14 cellular contexts compared by ENCODE assay signal in the genomic region with DNA sequence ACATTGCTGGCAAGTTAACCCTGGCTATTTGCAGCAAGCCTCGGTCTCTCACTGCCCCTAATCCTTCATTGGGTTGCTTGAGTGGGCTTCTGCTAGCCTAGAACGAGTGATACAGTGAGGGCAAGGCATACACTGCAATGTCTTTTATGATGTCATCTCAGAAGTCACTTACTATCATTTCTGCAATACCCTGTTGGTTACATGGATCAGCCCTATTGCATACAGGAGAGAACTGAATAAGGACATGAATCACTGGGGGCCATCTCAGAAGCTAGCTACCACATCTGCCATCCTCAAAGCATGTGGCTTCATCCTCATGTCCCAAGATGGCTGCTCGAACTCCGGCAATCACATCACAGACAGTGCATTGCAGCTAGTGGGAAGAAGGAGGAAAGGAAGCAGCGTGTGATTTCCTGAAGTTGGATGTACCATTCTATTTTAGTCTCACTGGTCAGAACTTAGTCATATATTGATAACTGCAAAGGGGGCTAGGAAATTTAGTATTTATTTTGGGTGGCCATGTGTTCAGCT. TPM values are rescaled to one million over a fixed set of nuclear protein-coding genes. Genes with fewer than 3 reads are reported as not detected.
DNase-seq lines count a peak whose midpoint lies in the region; ATAC-seq and TF ChIP-seq lines count a peak whose summit lies in the region.
"Had no signal": no experiment of that assay in that cellular context is flagged by ENCODE, and none has a peak within 500 bp of the region (broad histone marks: within the 10 kb centered on the region; RNA-seq: fewer than 3 reads in every experiment).

No MANE protein-coding gene starts in this region.

- no peak overlapping the region for H3K4me3 Mint-ChIP-seq in activated CD8-positive, alpha-beta T cell treated with anti-CD3 and anti-CD28 coated beads for 36 hours
- H3K4me3 Mint-ChIP-seq in activated CD8-positive, alpha-beta T cell treated with anti-CD3 and anti-CD28 coated beads, Interleukin-2, amount 10 ng/mL, durations not matched to agents 7 days and 5 days = no peak overlapping the region
- H3K4me3 Mint-ChIP-seq in GM23338 = no peak overlapping the region
- no peak overlapping the region for H3K4me3 Mint-ChIP-seq in activated T-helper 17 cell treated with anti-CD3 and anti-CD28 coated beads, Interleukin-2, amount 50 U/mL, for 72 hours
- no peak overlapping the region for H3K4me3 Mint-ChIP-seq in stimulated activated effector memory CD8-positive, alpha-beta T cell treated with anti-CD3 and anti-CD28 coated beads, Interleukin-12 subunit alpha, Interleukin-12 subunit beta, amount 100 ng/mL, for 72 hours
- H3K4me3 Mint-ChIP-seq: CD4-positive, alpha-beta T cell had no signal

- H3K4me3 ChIP-seq in GM23338 (no peak overlapping the region), PC-3 (ENCODE audit: low read length) (no peak overlapping the region)

- no peak overlapping the region for H3K9ac ChIP-seq in PC-3 (ENCODE audit: low read length)
- H3K9ac ChIP-seq: KMS-11 had no signal

- ATAC-seq in activated CD8-positive, alpha-beta T cell treated with anti-CD3 and anti-CD28 coated beads for 36 hours = peak; percentile 27
- no peak for ATAC-seq in activated CD8-positive, alpha-beta T cell treated with anti-CD3 and anti-CD28 coated beads, Interleukin-2, amount 10 ng/mL, durations not matched to agents 7 days and 5 days
- no peak for ATAC-seq in GM23338
- ATAC-seq in activated T-helper 17 cell treated with anti-CD3 and anti-CD28 coated beads, Interleukin-2, amount 50 U/mL, for 72 hours (replicated peaks) = peak; percentile 19
- ATAC-seq in stimulated activated effector memory CD8-positive, alpha-beta T cell treated with anti-CD3 and anti-CD28 coated beads, Interleukin-12 subunit alpha, Interleukin-12 subunit beta, amount 100 ng/mL, for 72 hours = peak; percentile 71
- no peak for ATAC-seq in HG02973 (IDR thresholded peaks at IDR 0.05; ENCODE audit: unreplicated experiment)
- ATAC-seq in PC-3 = no peak

- no peaks in the 10 kb centered on the region for H3K36me3 ChIP-seq in GM23338 (ENCODE audit: insufficient read depth)
- H3K36me3 ChIP-seq in PC-3 (ENCODE audit: low read depth, low read length) = no peaks in the 10 kb centered on the region

- BruUV-seq in PC-3 (replicated peaks; lab: Mats Ljungman, UMichigan) = no TSS peak

- CTCF ChIA-PET in activated CD8-positive, alpha-beta T cell treated with anti-CD3 and anti-CD28 coated beads for 36 hours (lab: Charles Lee) = no interaction called here
- CTCF ChIA-PET in activated CD8-positive, alpha-beta T cell treated with anti-CD3 and anti-CD28 coated beads, Interleukin-2, amount 10 ng/mL, durations not matched to agents 7 days and 5 days (lab: Charles Lee) = no interaction called here
- CTCF ChIA-PET in PC-3 (lab: Charles Lee) = no interaction called here

- H3K9me3 Mint-ChIP-seq in activated CD8-positive, alpha-beta T cell treated with anti-CD3 and anti-CD28 coated beads for 36 hours = no peaks in the 10 kb centered on the region
- H3K9me3 Mint-ChIP-seq in activated CD8-positive, alpha-beta T cell treated with anti-CD3 and anti-CD28 coated beads, Interleukin-2, amount 10 ng/mL, durations not matched to agents 7 days and 5 days (ENCODE audit: insufficient read depth) = no peaks in the 10 kb centered on the region
- no peaks in the 10 kb centered on the region; the same call in 2 of the 3 replicates for H3K9me3 Mint-ChIP-seq in GM23338
- H3K9me3 Mint-ChIP-seq in activated T-helper 17 cell treated with anti-CD3 and anti-CD28 coated beads, Interleukin-2, amount 50 U/mL, for 72 hours = no peaks in the 10 kb centered on the region
- H3K9me3 Mint-ChIP-seq in stimulated activated effector memory CD8-positive, alpha-beta T cell treated with anti-CD3 and anti-CD28 coated beads, Interleukin-12 subunit alpha, Interleukin-12 subunit beta, amount 100 ng/mL, for 72 hours = no peaks in the 10 kb centered on the region
- H3K9me3 Mint-ChIP-seq: CD4-positive, alpha-beta T cell had no signal

- no peaks in the 10 kb centered on the region for H3K4me1 Mint-ChIP-seq in activated CD8-positive, alpha-beta T cell treated with anti-CD3 and anti-CD28 coated beads for 36 hours (ENCODE audit: low read depth)
- H3K4me1 Mint-ChIP-seq in activated CD8-positive, alpha-beta T cell treated with anti-CD3 and anti-CD28 coated beads, Interleukin-2, amount 10 ng/mL, durations not matched to agents 7 days and 5 days (ENCODE audit: low read depth) = no peaks in the 10 kb centered on the region
- H3K4me1 Mint-ChIP-seq in GM23338 = peaks cover 23% of the 10 kb centered on the region
- H3K4me1 Mint-ChIP-seq in activated T-helper 17 cell treated with anti-CD3 and anti-CD28 coated beads, Interleukin-2, amount 50 U/mL, for 72 hours = no peaks in the 10 kb centered on the region
- no peaks in the 10 kb centered on the region for H3K4me1 Mint-ChIP-seq in stimulated activated effector memory CD8-positive, alpha-beta T cell treated with anti-CD3 and anti-CD28 coated beads, Interleukin-12 subunit alpha, Interleukin-12 subunit beta, amount 100 ng/mL, for 72 hours

- H3K9me2 ChIP-seq in GM23338 (ENCODE audit: insufficient read depth) (peaks cover 3% of the 10 kb centered on the region; the same call in 1 of the 2 replicates), PC-3 (replicated peaks; ENCODE audit: low read length) (no peaks in the 10 kb centered on the region)

- H3K27me3 ChIP-seq in GM23338 (ENCODE audit: insufficient read depth) (no peaks in the 10 kb centered on the region), PC-3 (ENCODE audit: low read length) (no peaks in the 10 kb centered on the region)

- H3K79me2 ChIP-seq in GM23338 (replicated peaks; ENCODE audit: insufficient read depth) = no peaks in the 10 kb centered on the region
- H3K79me2 ChIP-seq in PC-3 (ENCODE audit: low read length) = no peaks in the 10 kb centered on the region

- H3K36me3 Mint-ChIP-seq in activated CD8-positive, alpha-beta T cell treated with anti-CD3 and anti-CD28 coated beads for 36 hours (ENCODE audit: low read depth) = no peaks in the 10 kb centered on the region
- no peaks in the 10 kb centered on the region for H3K36me3 Mint-ChIP-seq in activated CD8-positive, alpha-beta T cell treated with anti-CD3 and anti-CD28 coated beads, Interleukin-2, amount 10 ng/mL, durations not matched to agents 7 days and 5 days (ENCODE audit: low read depth)
- H3K36me3 Mint-ChIP-seq in GM23338 (ENCODE audit: low read depth) = peaks cover 18% of the 10 kb centered on the region
- no peaks in the 10 kb centered on the region for H3K36me3 Mint-ChIP-seq in activated T-helper 17 cell treated with anti-CD3 and anti-CD28 coated beads, Interleukin-2, amount 50 U/mL, for 72 hours (ENCODE audit: low read depth)
- H3K36me3 Mint-ChIP-seq in stimulated activated effector memory CD8-positive, alpha-beta T cell treated with anti-CD3 and anti-CD28 coated beads, Interleukin-12 subunit alpha, Interleukin-12 subunit beta, amount 100 ng/mL, for 72 hours = no peaks in the 10 kb centered on the region

- no peaks in the 10 kb centered on the region for H3K27me3 Mint-ChIP-seq in activated CD8-positive, alpha-beta T cell treated with anti-CD3 and anti-CD28 coated beads for 36 hours
- no peaks in the 10 kb centered on the region for H3K27me3 Mint-ChIP-seq in activated CD8-positive, alpha-beta T cell treated with anti-CD3 and anti-CD28 coated beads, Interleukin-2, amount 10 ng/mL, durations not matched to agents 7 days and 5 days (ENCODE audit: low read depth)
- peaks cover 13% of the 10 kb centered on the region for H3K27me3 Mint-ChIP-seq in GM23338 (ENCODE audit: insufficient read depth, low read depth, poor library complexity)
- no peaks in the 10 kb centered on the region for H3K27me3 Mint-ChIP-seq in activated T-helper 17 cell treated with anti-CD3 and anti-CD28 coated beads, Interleukin-2, amount 50 U/mL, for 72 hours
- H3K27me3 Mint-ChIP-seq: CD4-positive, alpha-beta T cell had no signal

- H3K9me3 ChIP-seq in PC-3 (ENCODE audit: low read length) = no peaks in the 10 kb centered on the region

- H2AFZ ChIP-seq in GM23338 = no peak overlapping the region
- no peak overlapping the region for H2AFZ ChIP-seq in PC-3 (ENCODE audit: low read length)

- no peaks in the 10 kb centered on the region for H3F3A ChIP-seq in GM23338 (replicated peaks; ENCODE audit: low read depth)
- no peaks in the 10 kb centered on the region for H3F3A ChIP-seq in PC-3 (ENCODE audit: low read length, unreplicated experiment)

- no peaks in the 10 kb centered on the region for H4K20me1 ChIP-seq in GM23338 (replicated peaks; ENCODE audit: insufficient read depth)
- H4K20me1 ChIP-seq in PC-3 (ENCODE audit: low read length) = no peaks in the 10 kb centered on the region

- intact Hi-C loops in activated CD8-positive, alpha-beta T cell treated with anti-CD3 and anti-CD28 coated beads for 36 hours (cut with micrococcal nuclease) = no loop called here
- intact Hi-C loops in PC-3 (cut with micrococcal nuclease) = no loop called here

- no peak for DNase-seq in activated CD8-positive, alpha-beta T cell treated with anti-CD3 and anti-CD28 coated beads for 36 hours
- no peak for DNase-seq in activated CD8-positive, alpha-beta T cell treated with anti-CD3 and anti-CD28 coated beads, Interleukin-2, amount 10 ng/mL, durations not matched to agents 7 days and 5 days
- DNase-seq in GM23338 (ENCODE audit: low spot score) = no peak
- DNase-seq in stimulated activated effector memory CD8-positive, alpha-beta T cell treated with anti-CD3 and anti-CD28 coated beads, Interleukin-12 subunit alpha, Interleukin-12 subunit beta, amount 100 ng/mL, for 72 hours (ENCODE audit: low spot score in 2 of 2) = no peak
- no peak for DNase-seq in PC-3
- no peak for DNase-seq in HK-2 (ENCODE audit: unreplicated experiment)
- DNase-seq: CD4-positive, alpha-beta T cell; DMS79; NCI-H187 treated with DMSO at 0.1 percent for 48 hours; NCI-H510A; SHP77 had no signal

- H3K4me2 ChIP-seq in GM23338 (no peak overlapping the region), PC-3 (ENCODE audit: low read length) (no peak overlapping the region)
- H3K4me2 ChIP-seq: KMS-11 had no signal

- H3K27ac Mint-ChIP-seq in activated CD8-positive, alpha-beta T cell treated with anti-CD3 and anti-CD28 coated beads for 36 hours = no peak overlapping the region
- H3K27ac Mint-ChIP-seq in activated CD8-positive, alpha-beta T cell treated with anti-CD3 and anti-CD28 coated beads, Interleukin-2, amount 10 ng/mL, durations not matched to agents 7 days and 5 days = no peak overlapping the region
- 0 out of 2 replicates have a peak overlapping the region, but pooled peaks have one; percentile 30 for H3K27ac Mint-ChIP-seq in GM23338
- no peak overlapping the region for H3K27ac Mint-ChIP-seq in activated T-helper 17 cell treated with anti-CD3 and anti-CD28 coated beads, Interleukin-2, amount 50 U/mL, for 72 hours
- H3K27ac Mint-ChIP-seq in stimulated activated effector memory CD8-positive, alpha-beta T cell treated with anti-CD3 and anti-CD28 coated beads, Interleukin-12 subunit alpha, Interleukin-12 subunit beta, amount 100 ng/mL, for 72 hours = no peak overlapping the region
- H3K27ac Mint-ChIP-seq: CD4-positive, alpha-beta T cell had no signal

- POLR2A ChIA-PET in activated CD8-positive, alpha-beta T cell treated with anti-CD3 and anti-CD28 coated beads for 36 hours (lab: Charles Lee) = no interaction called here
- POLR2A ChIA-PET in activated CD8-positive, alpha-beta T cell treated with anti-CD3 and anti-CD28 coated beads, Interleukin-2, amount 10 ng/mL, durations not matched to agents 7 days and 5 days (lab: Charles Lee) = no interaction called here
- POLR2A ChIA-PET in PC-3 (lab: Charles Lee; ENCODE audit: unreplicated experiment) = interaction anchor here (0.6 kb wide), 1 partner anchor 34 kb away, joined by 3 read pairs; a partner anchor contains a TSS

- H3K27ac ChIP-seq in GM23338 (ENCODE audit: low read depth) = no peak overlapping the region
- H3K27ac ChIP-seq in PC-3 (ENCODE audit: low read length) = no peak overlapping the region
- H3K27ac ChIP-seq: KMS-11 had no signal

- H3K4me1 ChIP-seq in GM23338 (ENCODE audit: insufficient read depth) = peaks cover 15% of the 10 kb centered on the region
- peaks cover 4% of the 10 kb centered on the region; the same call in 1 of the 2 replicates for H3K4me1 ChIP-seq in PC-3 (ENCODE audit: insufficient read depth, low read length)

- TF ChIP-seq CTCF in activated CD8-positive, alpha-beta T cell treated with anti-CD3 and anti-CD28 coated beads for 36 hours (IDR thresholded peaks at IDR 0.05) = no peak
- no peak for TF ChIP-seq CTCF in GM23338 (conservative IDR thresholded peaks at IDR 0.05; ENCODE audit: low read depth in 2 of 2)
- TF ChIP-seq CTCF in PC-3 (conservative IDR thresholded peaks at IDR 0.05; ENCODE audit: low read depth, low read length) = no peak

RNA-seq across cellular contexts. Expression of a gene that starts 33.3 kb away (rescaled TPM):
- 10 to 100 TPM; 38.2 to 41.1 TPM for total RNA-seq in activated CD8-positive, alpha-beta T cell treated with anti-CD3 and anti-CD28 coated beads for 36 hours
- total RNA-seq in activated CD8-positive, alpha-beta T cell treated with anti-CD3 and anti-CD28 coated beads, Interleukin-2, amount 10 ng/mL, durations not matched to agents 7 days and 5 days = 10 to 100 TPM; 31.3 to 32.5 TPM
- 51.4 and 53.5 TPM in 2 replicates for total RNA-seq in GM23338 (2014; rRNA removed; shearing (Covaris generic))
- 72.5 and 79.5 TPM in 2 replicates for polyA plus RNA-seq in GM23338 (2016; fragmentation: Nextera tagmentation; extraction: Ambion mirVana)
- 10 to 100 TPM in 1 of 2 donors, 1 to 10 TPM in 1; 8.9 to 23.0 TPM for total RNA-seq in activated T-helper 17 cell treated with anti-CD3 and anti-CD28 coated beads, Interleukin-2, amount 50 U/mL, for 72 hours
- 29.7 and 38.2 TPM in 2 replicates for total RNA-seq in PC-3 (2014; rRNA removed)

Comparison
In these comparisons a context has a peak if more than half of its experiments do, and no peak if none do; other contexts are left out.
1. ATAC-seq: peak in activated CD8-positive, alpha-beta T cell treated with anti-CD3 and anti-CD28 coated beads for 36 hours (single experiment), activated T-helper 17 cell treated with anti-CD3 and anti-CD28 coated beads, Interleukin-2, amount 50 U/mL, for 72 hours (single experiment) and stimulated activated effector memory CD8-positive, alpha-beta T cell treated with anti-CD3 and anti-CD28 coated beads, Interleukin-12 subunit alpha, Interleukin-12 subunit beta, amount 100 ng/mL, for 72 hours (single experiment); none in activated CD8-positive, alpha-beta T cell treated with anti-CD3 and anti-CD28 coated beads, Interleukin-2, amount 10 ng/mL, durations not matched to agents 7 days and 5 days (single experiment), GM23338 (single experiment), HG02973 (single experiment) and PC-3 (single experiment).